In genomic region chr17:36592316-36592710, GRCh38 we compare ENCODE assay signal across 8 cellular contexts. TPM values are rescaled to one million over a fixed set of nuclear protein-coding genes. Genes with fewer than 3 reads are reported as not detected.
DNase-seq lines count a peak whose midpoint lies in the region; ATAC-seq and TF ChIP-seq lines count a peak whose summit lies in the region.

No MANE protein-coding gene starts in this region.

- H3K4me1 ChIP-seq in mammary epithelial cell (ENCODE audit: insufficient read depth, low read length), result peaks cover 15% of the 10 kb centered on the region
- peaks cover 5 to 22% (median 8%) of the 10 kb centered on the region in 4 donors for H3K4me1 ChIP-seq in liver (ENCODE audit: control insufficient read depth in 4 of 4, insufficient read depth in 4 of 4, low read length in 3 of 4)
- H3K4me1 ChIP-seq in thoracic aorta (ENCODE audit: control insufficient read depth in 1 of 2, low read depth in 2 of 2), result peaks cover 9 to 14% of the 10 kb centered on the region in 2 donors

- peak overlapping the region; percentile 85 for H2AFZ ChIP-seq in mammary epithelial cell (ENCODE audit: low read depth, low read length)

- no peaks in the 10 kb centered on the region for H3K9me3 Mint-ChIP-seq in T-helper 1 cell treated with Interleukin-12 subunit alpha and Interleukin-12 subunit beta and Interleukin-4 antibody, amounts not matched to agents 30 μg/mL and 1 μg/mL, for 36 hours

- H3K36me3 ChIP-seq in mammary epithelial cell (ENCODE audit: insufficient read depth, low read length), result peaks cover 9% of the 10 kb centered on the region
- peaks cover under 1 to 15% (median 9%) of the 10 kb centered on the region in 4 donors for H3K36me3 ChIP-seq in liver (ENCODE audit: control insufficient read depth in 4 of 4, insufficient read depth in 3 of 4, low read depth in 1 of 4, low read length in 3 of 4)
- H3K36me3 ChIP-seq in thoracic aorta, result peaks cover 10% of the 10 kb centered on the region

- H3K27me3 Mint-ChIP-seq in T-helper 1 cell treated with Interleukin-12 subunit alpha and Interleukin-12 subunit beta and Interleukin-4 antibody, amounts not matched to agents 30 μg/mL and 1 μg/mL, for 36 hours (ENCODE audit: low read depth), result no peaks in the 10 kb centered on the region

- H3K9ac ChIP-seq in mammary epithelial cell (ENCODE audit: insufficient read depth, low read length), result peak overlapping the region; percentile 53
- no peak overlapping the region for H3K9ac ChIP-seq in liver (ENCODE audit: low read depth in 1 of 2, low read length in 2 of 2)

- no peak for TF ChIP-seq RAD21 in liver (IDR thresholded peaks at IDR 0.05)

- H3K36me3 Mint-ChIP-seq in T-helper 1 cell treated with Interleukin-12 subunit alpha and Interleukin-12 subunit beta and Interleukin-4 antibody, amounts not matched to agents 30 μg/mL and 1 μg/mL, for 36 hours (ENCODE audit: low read depth), result peaks cover 12% of the 10 kb centered on the region

- intact Hi-C loops in mammary epithelial cell (cut with micrococcal nuclease), result no loop called here

- dilution Hi-C loops in mammary epithelial cell (cut with HindIII; ENCODE audit: low sequenced_read_pairs), result no loop called here

- H3K4me2 ChIP-seq in mammary epithelial cell (ENCODE audit: insufficient read depth, low read depth, low read length), result peak overlapping the region; percentile 96

- CTCF ChIA-PET in mammary epithelial cell (lab: Charles Lee; ENCODE audit: low non-redundant PET), result no interaction called here

- H3K4me3 ChIP-seq in mammary epithelial cell (replicated peaks in 1 of 3; ENCODE audit: insufficient read depth in 1 of 3, low read depth in 2 of 3, low read length in 3 of 3) (peak overlapping the region; percentile 73 to 84 (median 75)), liver (ENCODE audit: low read depth in 1 of 3, low read length in 3 of 3) (peak overlapping the region; percentile 51 to 95 (median 83)), thoracic aorta (peak overlapping the region; percentile 93)

- no TSS peak for BruUV-seq in mammary epithelial cell (replicated peaks; lab: Mats Ljungman, UMichigan)

- DNase-seq in T-helper 1 cell (no peak), NCI-H510A (lab: John Stamatoyannopoulos, UW) (peak; percentile 20), mammary epithelial cell (no peak), thoracic aorta (ENCODE audit: low spot score) (no peak), NOMO-1 treated with dmso at 0.1 percent for 144 hours (lab: John Stamatoyannopoulos, UW; ENCODE audit: unreplicated experiment) (no peak)

- H3K9me3 ChIP-seq in mammary epithelial cell (replicated peaks; ENCODE audit: insufficient read depth, low read length) (no peaks in the 10 kb centered on the region), liver (ENCODE audit: control insufficient read depth in 4 of 4, low read length in 3 of 4) (no peaks in the 10 kb centered on the region), thoracic aorta (no peaks in the 10 kb centered on the region)

- peak overlapping the region; percentile 66 for H3K4me3 Mint-ChIP-seq in T-helper 1 cell treated with Interleukin-12 subunit alpha and Interleukin-12 subunit beta and Interleukin-4 antibody, amounts not matched to agents 30 μg/mL and 1 μg/mL, for 36 hours

- H4K20me1 ChIP-seq in mammary epithelial cell (ENCODE audit: insufficient read depth, low read length), result no peaks in the 10 kb centered on the region

- no peak overlapping the region for H3K27ac ChIP-seq in mammary epithelial cell (ENCODE audit: insufficient read depth, low read depth, low read length)
- no peak overlapping the region for H3K27ac ChIP-seq in liver (ENCODE audit: low read depth in 1 of 2, low read length in 2 of 2)
- H3K27ac ChIP-seq in thoracic aorta, result no peak overlapping the region

- H3K27ac Mint-ChIP-seq in T-helper 1 cell treated with Interleukin-12 subunit alpha and Interleukin-12 subunit beta and Interleukin-4 antibody, amounts not matched to agents 30 μg/mL and 1 μg/mL, for 36 hours, result no peak overlapping the region

- TF ChIP-seq CTCF in mammary epithelial cell (conservative IDR thresholded peaks at IDR 0.05 in 1 of 2, IDR thresholded peaks at IDR 0.05 in 1 of 2; ENCODE audit: extremely low read depth in 1 of 2, insufficient read depth in 1 of 2, low read depth in 1 of 2, low read length in 2 of 2) (no peak), liver (IDR thresholded peaks at IDR 0.05; ENCODE audit: low read depth, low read length, missing input control) (no peak), thoracic aorta (IDR thresholded peaks at IDR 0.05) (no peak)

- peaks cover 12% of the 10 kb centered on the region for H3K79me2 ChIP-seq in mammary epithelial cell (ENCODE audit: insufficient read depth, low read length)

- H3K4me1 Mint-ChIP-seq in T-helper 1 cell treated with Interleukin-12 subunit alpha and Interleukin-12 subunit beta and Interleukin-4 antibody, amounts not matched to agents 30 μg/mL and 1 μg/mL, for 36 hours (ENCODE audit: low read depth), result peaks cover 23% of the 10 kb centered on the region

- H3K27me3 ChIP-seq in mammary epithelial cell (ENCODE audit: insufficient read depth, low read length) (no peaks in the 10 kb centered on the region), liver (ENCODE audit: control insufficient read depth in 4 of 4, insufficient read depth in 4 of 4, low read length in 3 of 4) (no peaks in the 10 kb centered on the region), thoracic aorta (replicated peaks; ENCODE audit: insufficient read depth) (no peaks in the 10 kb centered on the region)

- in situ Hi-C loops in mammary epithelial cell (cut with MboI; ENCODE audit: low sequenced_read_pairs in 2 of 2), result no loop called here

- WGBS in mammary epithelial cell (ENCODE audit: low coverage, missing lambda C conversion rate), result 0% methylated on average over 4 of the region's 19 CpGs
- WGBS in liver, result 3% methylated on average over 19 of the region's 19 CpGs

- ATAC-seq in thoracic aorta (ENCODE audit: insufficient number of reproducible peaks, low FRiP score, low read depth) (no peak), HG03045 (IDR thresholded peaks at IDR 0.05; ENCODE audit: unreplicated experiment) (no peak)

TF ChIP-seq in liver, 16 proteins besides CTCF, POLR2A, EP300 and RAD21:
- no peak for TF ChIP-seq YY1 (IDR thresholded peaks at IDR 0.05)
- TF ChIP-seq NR2F2 (IDR thresholded peaks at IDR 0.05), result no peak
- no peak for TF ChIP-seq GABPA (IDR thresholded peaks at IDR 0.05 in 1 of 2, conservative IDR thresholded peaks at IDR 0.05 in 1 of 2)

RNA-seq across cellular contexts. Expression of gene DHRS11, which starts 0.6 kb away (rescaled TPM):
- 10 to 100 TPM; 12.2 to 14.3 TPM for total RNA-seq in mammary epithelial cell
- 14.1 TPM for polyA plus RNA-seq in mammary epithelial cell
- polyA minus RNA-seq in mammary epithelial cell, result 12.0 TPM
- total RNA-seq in liver, result 1 to 10 TPM; 5.8 to 8.0 TPM
- polyA plus RNA-seq in liver, result 1 to 10 TPM; 4.2 to 7.2 TPM
- total RNA-seq in thoracic aorta, result 10 to 100 TPM; 10.1 to 17.3 TPM

RNA-seq across cellular contexts. Expression of gene MRM1, which starts 9.1 kb away (rescaled TPM):
- total RNA-seq in mammary epithelial cell (10 to 100 TPM in 1 of 2 donors, 1 to 10 TPM in 1; 4.3 to 10.1 TPM), liver (1 to 10 TPM; 4.7 to 5.9 TPM), thoracic aorta (1 to 10 TPM; 3.8 to 3.9 TPM)
- polyA plus RNA-seq in mammary epithelial cell (8.7 TPM), liver (1 to 10 TPM; 3.2 to 5.7 TPM)
- polyA minus RNA-seq in mammary epithelial cell, result 0.47 TPM

RNA-seq across cellular contexts. Expression of gene GGNBP2, which starts 47.6 kb away (rescaled TPM):
- total RNA-seq in mammary epithelial cell, result 10 to 100 TPM; 44.2 to 81.9 TPM
- polyA plus RNA-seq in mammary epithelial cell, result 57.8 TPM
- 152 TPM for polyA minus RNA-seq in mammary epithelial cell
- total RNA-seq in liver, result 10 to 100 TPM; 43.6 to 48.6 TPM
- polyA plus RNA-seq in liver, result 10 to 100 TPM; 19.6 to 25.1 TPM
- total RNA-seq in thoracic aorta, result 10 to 100 TPM; 57.3 to 69.8 TPM

RNA-seq across cellular contexts. Expression of gene PIGW, which starts 57.5 kb away (rescaled TPM):
- total RNA-seq in mammary epithelial cell (10 to 100 TPM; 10.2 to 15.6 TPM), liver (1 to 10 TPM; 6.2 to 9.6 TPM), thoracic aorta (10 to 100 TPM in 1 of 2 donors, 1 to 10 TPM in 1; 1.8 to 10.7 TPM)
- polyA plus RNA-seq in mammary epithelial cell (5.8 TPM), liver (1 to 10 TPM; 3.2 to 6.0 TPM)
- 8.3 TPM for polyA minus RNA-seq in mammary epithelial cell

RNA-seq across cellular contexts. Expression of gene MYO19, which starts 57.6 kb away (rescaled TPM):
- total RNA-seq in mammary epithelial cell, result 100 to 1,000 TPM; 103 to 123 TPM
- 79.1 TPM for polyA plus RNA-seq in mammary epithelial cell
- polyA minus RNA-seq in mammary epithelial cell, result 171 TPM
- total RNA-seq in liver, result 10 to 100 TPM; 28.6 to 47.2 TPM
- polyA plus RNA-seq in liver, result 10 to 100 TPM in 1 of 2 donors, 1 to 10 TPM in 1; 8.7 to 13.0 TPM
- 10 to 100 TPM; 43.9 to 66.7 TPM for total RNA-seq in thoracic aorta
